In the genomic region with DNA sequence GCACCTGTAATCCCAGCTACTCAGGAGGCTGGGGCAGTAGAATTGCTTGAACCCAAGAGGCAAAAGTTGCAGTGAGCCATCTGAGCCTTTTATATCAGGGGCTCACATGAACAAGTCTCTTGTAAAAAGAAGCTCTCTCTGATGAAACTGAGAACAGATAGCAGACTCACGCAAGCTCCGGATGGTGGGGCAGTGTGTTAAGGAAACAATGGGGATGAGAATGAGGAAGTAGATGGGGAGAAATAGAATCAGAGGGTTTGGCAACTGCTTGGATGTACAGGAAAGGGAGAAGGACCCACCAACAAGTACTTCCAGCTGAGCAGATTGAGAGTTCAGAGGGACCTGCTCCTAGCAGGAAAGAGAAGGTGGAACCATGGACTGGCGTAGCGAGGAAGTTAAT, we compare ENCODE assay signal across 1 cellular context.
TF ChIP-seq lines count a peak whose summit lies in the region.

No MANE protein-coding gene starts in this region.

TF ChIP-seq in HepG2, 621 proteins besides CTCF, POLR2A, EP300 and RAD21 (continued from another document):
- TF ChIP-seq, protein P1, sequence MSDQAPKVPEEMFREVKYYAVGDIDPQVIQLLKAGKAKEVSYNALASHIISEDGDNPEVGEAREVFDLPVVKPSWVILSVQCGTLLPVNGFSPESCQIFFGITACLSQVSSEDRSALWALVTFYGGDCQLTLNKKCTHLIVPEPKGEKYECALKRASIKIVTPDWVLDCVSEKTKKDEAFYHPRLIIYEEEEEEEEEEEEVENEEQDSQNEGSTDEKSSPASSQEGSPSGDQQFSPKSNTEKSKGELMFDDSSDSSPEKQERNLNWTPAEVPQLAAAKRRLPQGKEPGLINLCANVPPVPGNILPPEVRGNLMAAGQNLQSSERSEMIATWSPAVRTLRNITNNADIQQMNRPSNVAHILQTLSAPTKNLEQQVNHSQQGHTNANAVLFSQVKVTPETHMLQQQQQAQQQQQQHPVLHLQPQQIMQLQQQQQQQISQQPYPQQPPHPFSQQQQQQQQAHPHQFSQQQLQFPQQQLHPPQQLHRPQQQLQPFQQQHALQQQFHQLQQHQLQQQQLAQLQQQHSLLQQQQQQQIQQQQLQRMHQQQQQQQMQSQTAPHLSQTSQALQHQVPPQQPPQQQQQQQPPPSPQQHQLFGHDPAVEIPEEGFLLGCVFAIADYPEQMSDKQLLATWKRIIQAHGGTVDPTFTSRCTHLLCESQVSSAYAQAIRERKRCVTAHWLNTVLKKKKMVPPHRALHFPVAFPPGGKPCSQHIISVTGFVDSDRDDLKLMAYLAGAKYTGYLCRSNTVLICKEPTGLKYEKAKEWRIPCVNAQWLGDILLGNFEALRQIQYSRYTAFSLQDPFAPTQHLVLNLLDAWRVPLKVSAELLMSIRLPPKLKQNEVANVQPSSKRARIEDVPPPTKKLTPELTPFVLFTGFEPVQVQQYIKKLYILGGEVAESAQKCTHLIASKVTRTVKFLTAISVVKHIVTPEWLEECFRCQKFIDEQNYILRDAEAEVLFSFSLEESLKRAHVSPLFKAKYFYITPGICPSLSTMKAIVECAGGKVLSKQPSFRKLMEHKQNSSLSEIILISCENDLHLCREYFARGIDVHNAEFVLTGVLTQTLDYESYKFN (CRISPR knock-in tag; conservative IDR thresholded peaks at IDR 0.05): no peak
- no peak for TF ChIP-seq ZNF383 (CRISPR knock-in tag; IDR thresholded peaks at IDR 0.05; ENCODE audit: borderline replicate concordance)
- TF ChIP-seq ARNT2 (CRISPR knock-in tag; IDR thresholded peaks at IDR 0.05; ENCODE audit: low read depth): no peak
- TF ChIP-seq, protein P2, sequence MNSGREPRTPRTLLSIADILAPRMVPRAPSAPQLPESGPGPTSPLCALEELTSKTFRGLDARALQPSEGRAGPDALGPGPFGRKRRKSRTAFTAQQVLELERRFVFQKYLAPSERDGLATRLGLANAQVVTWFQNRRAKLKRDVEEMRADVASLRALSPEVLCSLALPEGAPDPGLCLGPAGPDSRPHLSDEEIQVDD (CRISPR knock-in tag; IDR thresholded peaks at IDR 0.05; ENCODE audit: borderline replicate concordance): no peak
- TF ChIP-seq ZNF691 (CRISPR knock-in tag; IDR thresholded peaks at IDR 0.05; ENCODE audit: borderline replicate concordance, low read depth): no peak
- no peak for TF ChIP-seq ZNF256 (CRISPR knock-in tag; conservative IDR thresholded peaks at IDR 0.05)
- TF ChIP-seq MTA1 (CRISPR knock-in tag; IDR thresholded peaks at IDR 0.05; ENCODE audit: borderline replicate concordance): no peak
- no peak for TF ChIP-seq SRSF1 (optimal IDR thresholded peaks at IDR 0.05; ENCODE audit: low read depth, low read length)
- TF ChIP-seq ZNF609 (CRISPR knock-in tag; IDR thresholded peaks at IDR 0.05; ENCODE audit: borderline replicate concordance): no peak
- no peak for TF ChIP-seq HOXA9 (CRISPR knock-in tag; IDR thresholded peaks at IDR 0.05; ENCODE audit: borderline replicate concordance)
- no peak for TF ChIP-seq PPARG (CRISPR knock-in tag; conservative IDR thresholded peaks at IDR 0.05)
- TF ChIP-seq, protein P3, sequence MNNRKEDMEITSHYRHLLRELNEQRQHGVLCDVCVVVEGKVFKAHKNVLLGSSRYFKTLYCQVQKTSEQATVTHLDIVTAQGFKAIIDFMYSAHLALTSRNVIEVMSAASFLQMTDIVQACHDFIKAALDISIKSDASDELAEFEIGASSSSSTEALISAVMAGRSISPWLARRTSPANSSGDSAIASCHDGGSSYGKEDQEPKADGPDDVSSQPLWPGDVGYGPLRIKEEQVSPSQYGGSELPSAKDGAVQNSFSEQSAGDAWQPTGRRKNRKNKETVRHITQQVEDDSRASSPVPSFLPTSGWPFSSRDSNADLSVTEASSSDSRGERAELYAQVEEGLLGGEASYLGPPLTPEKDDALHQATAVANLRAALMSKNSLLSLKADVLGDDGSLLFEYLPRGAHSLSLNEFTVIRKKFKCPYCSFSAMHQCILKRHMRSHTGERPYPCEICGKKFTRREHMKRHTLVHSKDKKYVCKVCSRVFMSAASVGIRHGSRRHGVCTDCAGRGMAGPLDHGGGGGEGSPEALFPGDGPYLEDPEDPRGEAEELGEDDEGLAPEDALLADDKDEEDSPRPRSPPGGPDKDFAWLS (CRISPR knock-in tag; IDR thresholded peaks at IDR 0.05; ENCODE audit: borderline replicate concordance): no peak
- no peak for TF ChIP-seq CBFB (CRISPR knock-in tag; IDR thresholded peaks at IDR 0.05)
TF ChIP-seq in HepG2: peak in this region for 0.
